Comparison of ENCODE assay signal across 1 cellular context in the genomic region with DNA sequence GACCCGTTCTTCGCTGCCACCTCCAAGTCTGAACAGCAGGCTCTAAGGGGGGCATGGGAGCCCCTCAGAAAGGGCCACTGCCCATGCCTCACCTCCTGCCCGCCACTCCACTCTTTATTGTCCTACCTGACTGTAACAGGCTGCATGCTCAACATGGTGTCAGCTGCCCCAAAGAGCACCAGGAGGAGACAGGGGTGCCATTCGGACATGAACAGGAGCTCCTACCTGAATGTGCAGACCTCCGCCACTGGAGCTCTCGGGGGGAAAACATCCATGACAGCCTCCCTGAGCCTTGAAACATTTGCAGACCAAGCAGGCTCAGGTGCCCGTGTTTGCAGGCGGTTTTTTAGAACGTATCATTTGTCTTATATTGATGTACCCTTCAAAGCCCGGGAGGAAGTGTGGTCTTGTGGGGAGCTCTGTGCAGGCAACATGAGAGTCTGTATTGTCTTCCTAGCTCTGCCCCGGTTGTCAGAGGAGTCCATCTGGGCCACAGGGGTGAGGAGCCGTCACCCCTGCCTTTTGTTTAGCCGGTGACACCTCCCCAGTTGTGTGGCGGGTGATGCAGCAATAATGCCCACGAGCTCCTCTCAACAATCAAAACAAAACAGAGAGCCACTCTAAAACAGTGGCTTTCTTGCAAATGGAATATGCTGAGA.
TF ChIP-seq lines count a peak whose summit lies in the region.

No MANE protein-coding gene starts in this region.

TF ChIP-seq in H1, 55 proteins besides CTCF, POLR2A, EP300 and RAD21:
- TF ChIP-seq, protein P1, sequence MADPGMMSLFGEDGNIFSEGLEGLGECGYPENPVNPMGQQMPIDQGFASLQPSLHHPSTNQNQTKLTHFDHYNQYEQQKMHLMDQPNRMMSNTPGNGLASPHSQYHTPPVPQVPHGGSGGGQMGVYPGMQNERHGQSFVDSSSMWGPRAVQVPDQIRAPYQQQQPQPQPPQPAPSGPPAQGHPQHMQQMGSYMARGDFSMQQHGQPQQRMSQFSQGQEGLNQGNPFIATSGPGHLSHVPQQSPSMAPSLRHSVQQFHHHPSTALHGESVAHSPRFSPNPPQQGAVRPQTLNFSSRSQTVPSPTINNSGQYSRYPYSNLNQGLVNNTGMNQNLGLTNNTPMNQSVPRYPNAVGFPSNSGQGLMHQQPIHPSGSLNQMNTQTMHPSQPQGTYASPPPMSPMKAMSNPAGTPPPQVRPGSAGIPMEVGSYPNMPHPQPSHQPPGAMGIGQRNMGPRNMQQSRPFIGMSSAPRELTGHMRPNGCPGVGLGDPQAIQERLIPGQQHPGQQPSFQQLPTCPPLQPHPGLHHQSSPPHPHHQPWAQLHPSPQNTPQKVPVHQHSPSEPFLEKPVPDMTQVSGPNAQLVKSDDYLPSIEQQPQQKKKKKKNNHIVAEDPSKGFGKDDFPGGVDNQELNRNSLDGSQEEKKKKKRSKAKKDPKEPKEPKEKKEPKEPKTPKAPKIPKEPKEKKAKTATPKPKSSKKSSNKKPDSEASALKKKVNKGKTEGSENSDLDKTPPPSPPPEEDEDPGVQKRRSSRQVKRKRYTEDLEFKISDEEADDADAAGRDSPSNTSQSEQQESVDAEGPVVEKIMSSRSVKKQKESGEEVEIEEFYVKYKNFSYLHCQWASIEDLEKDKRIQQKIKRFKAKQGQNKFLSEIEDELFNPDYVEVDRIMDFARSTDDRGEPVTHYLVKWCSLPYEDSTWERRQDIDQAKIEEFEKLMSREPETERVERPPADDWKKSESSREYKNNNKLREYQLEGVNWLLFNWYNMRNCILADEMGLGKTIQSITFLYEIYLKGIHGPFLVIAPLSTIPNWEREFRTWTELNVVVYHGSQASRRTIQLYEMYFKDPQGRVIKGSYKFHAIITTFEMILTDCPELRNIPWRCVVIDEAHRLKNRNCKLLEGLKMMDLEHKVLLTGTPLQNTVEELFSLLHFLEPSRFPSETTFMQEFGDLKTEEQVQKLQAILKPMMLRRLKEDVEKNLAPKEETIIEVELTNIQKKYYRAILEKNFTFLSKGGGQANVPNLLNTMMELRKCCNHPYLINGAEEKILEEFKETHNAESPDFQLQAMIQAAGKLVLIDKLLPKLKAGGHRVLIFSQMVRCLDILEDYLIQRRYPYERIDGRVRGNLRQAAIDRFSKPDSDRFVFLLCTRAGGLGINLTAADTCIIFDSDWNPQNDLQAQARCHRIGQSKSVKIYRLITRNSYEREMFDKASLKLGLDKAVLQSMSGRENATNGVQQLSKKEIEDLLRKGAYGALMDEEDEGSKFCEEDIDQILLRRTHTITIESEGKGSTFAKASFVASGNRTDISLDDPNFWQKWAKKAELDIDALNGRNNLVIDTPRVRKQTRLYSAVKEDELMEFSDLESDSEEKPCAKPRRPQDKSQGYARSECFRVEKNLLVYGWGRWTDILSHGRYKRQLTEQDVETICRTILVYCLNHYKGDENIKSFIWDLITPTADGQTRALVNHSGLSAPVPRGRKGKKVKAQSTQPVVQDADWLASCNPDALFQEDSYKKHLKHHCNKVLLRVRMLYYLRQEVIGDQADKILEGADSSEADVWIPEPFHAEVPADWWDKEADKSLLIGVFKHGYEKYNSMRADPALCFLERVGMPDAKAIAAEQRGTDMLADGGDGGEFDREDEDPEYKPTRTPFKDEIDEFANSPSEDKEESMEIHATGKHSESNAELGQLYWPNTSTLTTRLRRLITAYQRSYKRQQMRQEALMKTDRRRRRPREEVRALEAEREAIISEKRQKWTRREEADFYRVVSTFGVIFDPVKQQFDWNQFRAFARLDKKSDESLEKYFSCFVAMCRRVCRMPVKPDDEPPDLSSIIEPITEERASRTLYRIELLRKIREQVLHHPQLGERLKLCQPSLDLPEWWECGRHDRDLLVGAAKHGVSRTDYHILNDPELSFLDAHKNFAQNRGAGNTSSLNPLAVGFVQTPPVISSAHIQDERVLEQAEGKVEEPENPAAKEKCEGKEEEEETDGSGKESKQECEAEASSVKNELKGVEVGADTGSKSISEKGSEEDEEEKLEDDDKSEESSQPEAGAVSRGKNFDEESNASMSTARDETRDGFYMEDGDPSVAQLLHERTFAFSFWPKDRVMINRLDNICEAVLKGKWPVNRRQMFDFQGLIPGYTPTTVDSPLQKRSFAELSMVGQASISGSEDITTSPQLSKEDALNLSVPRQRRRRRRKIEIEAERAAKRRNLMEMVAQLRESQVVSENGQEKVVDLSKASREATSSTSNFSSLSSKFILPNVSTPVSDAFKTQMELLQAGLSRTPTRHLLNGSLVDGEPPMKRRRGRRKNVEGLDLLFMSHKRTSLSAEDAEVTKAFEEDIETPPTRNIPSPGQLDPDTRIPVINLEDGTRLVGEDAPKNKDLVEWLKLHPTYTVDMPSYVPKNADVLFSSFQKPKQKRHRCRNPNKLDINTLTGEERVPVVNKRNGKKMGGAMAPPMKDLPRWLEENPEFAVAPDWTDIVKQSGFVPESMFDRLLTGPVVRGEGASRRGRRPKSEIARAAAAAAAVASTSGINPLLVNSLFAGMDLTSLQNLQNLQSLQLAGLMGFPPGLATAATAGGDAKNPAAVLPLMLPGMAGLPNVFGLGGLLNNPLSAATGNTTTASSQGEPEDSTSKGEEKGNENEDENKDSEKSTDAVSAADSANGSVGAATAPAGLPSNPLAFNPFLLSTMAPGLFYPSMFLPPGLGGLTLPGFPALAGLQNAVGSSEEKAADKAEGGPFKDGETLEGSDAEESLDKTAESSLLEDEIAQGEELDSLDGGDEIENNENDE (IDR thresholded peaks at IDR 0.05; ENCODE audit: insufficient replicate concordance, low read length) = no peak
- TF ChIP-seq JUND (IDR thresholded peaks at IDR 0.05; ENCODE audit: low read length) (no peak), TCF12 (IDR thresholded peaks at IDR 0.05; ENCODE audit: low read depth, low read length) (no peak), MAFK (IDR thresholded peaks at IDR 0.05; ENCODE audit: low read depth, low read length) (no peak), POLR2AphosphoS5 (IDR thresholded peaks at IDR 0.05; ENCODE audit: low read depth, low read length) (no peak), RBBP5 (IDR thresholded peaks at IDR 0.05; ENCODE audit: borderline replicate concordance, low read depth, low read length) (no peak), CEBPB (IDR thresholded peaks at IDR 0.05; ENCODE audit: low read depth, low read length) (no peak), HDAC2 (IDR thresholded peaks at IDR 0.05; ENCODE audit: borderline replicate concordance in 1 of 2, low read depth in 2 of 2, low read length in 2 of 2) (no peak), CBX5 (IDR thresholded peaks at IDR 0.05; ENCODE audit: low read depth, low read length) (no peak), KDM4A (IDR thresholded peaks at IDR 0.05; ENCODE audit: low read depth, low read length, severe bottlenecking) (no peak), JUN (IDR thresholded peaks at IDR 0.05; ENCODE audit: low read depth, low read length) (no peak), EZH2 (IDR thresholded peaks at IDR 0.05; ENCODE audit: low read depth, low read length, severe bottlenecking) (no peak), RXRA (IDR thresholded peaks at IDR 0.05; ENCODE audit: insufficient read depth, low read depth, low read length) (no peak), KDM1A (IDR thresholded peaks at IDR 0.05; ENCODE audit: borderline replicate concordance, low read length) (no peak)
